In genomic region chr7:143426479-143427142, GRCh38 we compare ENCODE assay signal across 1 cellular context.
A peak's percentile ranks its signal among the peaks of the same experiment; 100 is the strongest.
TF ChIP-seq lines count a peak whose summit lies in the region.

No MANE protein-coding gene starts in this region.

TF ChIP-seq in K562, 482 proteins besides CTCF, POLR2A, EP300 and RAD21 (continues in another document):
- TF ChIP-seq HLTF (IDR thresholded peaks at IDR 0.05) (no peak), SREBF1 (IDR thresholded peaks at IDR 0.05; ENCODE audit: borderline replicate concordance, low read depth, low read length) (no peak), CLOCK (CRISPR knock-in tag; IDR thresholded peaks at IDR 0.05; ENCODE audit: borderline replicate concordance) (no peak), ZNF407 (IDR thresholded peaks at IDR 0.05; ENCODE audit: low read depth) (no peak), ETV1 (tag; conservative IDR thresholded peaks at IDR 0.05; ENCODE audit: low read depth) (0 out of 2 replicates have a peak, but pooled peaks have one; percentile 32), CREB1 (IDR thresholded peaks at IDR 0.05) (no peak; the same call in 1 of the 2 replicates), CREB1 (CRISPR knock-in tag; IDR thresholded peaks at IDR 0.05) (no peak), ARID2 (IDR thresholded peaks at IDR 0.05) (no peak), TAF7 (tag; IDR thresholded peaks at IDR 0.05) (no peak), SFPQ (IDR thresholded peaks at IDR 0.05; ENCODE audit: low read depth, low read length) (no peak), ZNF717 (CRISPR knock-in tag; IDR thresholded peaks at IDR 0.05) (no peak), MAFG (tag; conservative IDR thresholded peaks at IDR 0.05) (no peak), ZNF146 (CRISPR knock-in tag; IDR thresholded peaks at IDR 0.05; ENCODE audit: unreplicated experiment) (no peak), E2F4 (CRISPR knock-in tag; IDR thresholded peaks at IDR 0.05; ENCODE audit: low read depth) (no peak), NFIC (IDR thresholded peaks at IDR 0.05) (peak; percentile 53), NCOA2 (IDR thresholded peaks at IDR 0.05; ENCODE audit: partially characterized antibody in 2 of 2) (no peak), IRF1 (CRISPR knock-in tag; IDR thresholded peaks at IDR 0.05; ENCODE audit: borderline replicate concordance) (no peak), ZNF253 (CRISPR knock-in tag; conservative IDR thresholded peaks at IDR 0.05) (no peak), E2F1 (CRISPR knock-in tag; IDR thresholded peaks at IDR 0.05) (no peak), NR2C1 (IDR thresholded peaks at IDR 0.05) (peak; percentile 84), NR2C1 (tag; IDR thresholded peaks at IDR 0.05) (peak; percentile 87), MXD1 (CRISPR knock-in tag; IDR thresholded peaks at IDR 0.05; ENCODE audit: borderline replicate concordance, poor library complexity, severe bottlenecking) (no peak), MECOM (CRISPR knock-in tag; IDR thresholded peaks at IDR 0.05) (no peak), HDAC8 (tag; IDR thresholded peaks at IDR 0.05) (no peak), ZBTB9 (CRISPR knock-in tag; IDR thresholded peaks at IDR 0.05) (no peak), CTBP1 (IDR thresholded peaks at IDR 0.05; ENCODE audit: borderline replicate concordance) (no peak; the same call in 1 of the 2 replicates), NRF1 (conservative IDR thresholded peaks at IDR 0.05 in 1 of 2, IDR thresholded peaks at IDR 0.05 in 1 of 2) (no peak), SMAD4 (CRISPR knock-in tag; conservative IDR thresholded peaks at IDR 0.05) (peak; percentile 66; the same call in 1 of the 2 replicates), PATZ1 (CRISPR knock-in tag; IDR thresholded peaks at IDR 0.05; ENCODE audit: borderline replicate concordance) (no peak), TCF7L2 (IDR thresholded peaks at IDR 0.05; ENCODE audit: low read depth, low read length) (no peak), XRCC5 (IDR thresholded peaks at IDR 0.05; ENCODE audit: low read depth, low read length) (no peak), ZNF12 (CRISPR knock-in tag; IDR thresholded peaks at IDR 0.05) (no peak), KDM2B (CRISPR knock-in tag; IDR thresholded peaks at IDR 0.05) (no peak), ZNF639 (CRISPR knock-in tag; conservative IDR thresholded peaks at IDR 0.05 in 1 of 2, IDR thresholded peaks at IDR 0.05 in 1 of 2) (no peak), ARID3B (CRISPR knock-in tag; IDR thresholded peaks at IDR 0.05; ENCODE audit: borderline replicate concordance) (no peak), ZBTB17 (CRISPR knock-in tag; IDR thresholded peaks at IDR 0.05) (no peak)
